29 cellular contexts compared by ENCODE assay signal in the genomic region with DNA sequence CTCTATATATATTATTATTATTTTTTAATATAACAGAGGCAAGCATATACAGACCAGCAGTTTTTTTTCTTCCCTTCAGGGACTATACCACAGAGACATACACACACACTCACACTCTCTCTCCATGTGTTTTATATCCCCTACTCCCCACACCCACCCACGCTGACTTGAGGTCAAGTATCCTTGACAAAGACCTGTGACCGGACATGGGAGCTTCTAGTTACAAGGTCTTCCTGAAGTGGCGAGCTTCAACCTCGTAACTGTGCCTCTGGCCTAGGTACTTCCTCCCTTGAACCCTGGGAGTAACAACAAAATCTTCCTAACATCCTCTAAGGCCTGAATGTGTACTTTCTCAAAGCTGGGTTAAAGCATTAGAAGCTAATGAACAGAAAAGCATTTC.
"Had no signal": no experiment of that assay in that cellular context is flagged by ENCODE, and none has a peak within 500 bp of the region (broad histone marks: within the 10 kb centered on the region; RNA-seq: fewer than 3 reads in every experiment).

No MANE protein-coding gene starts in this region.

- H3K27me3 ChIP-seq: MG63, SJCRH30 had no signal

- H3K27ac Mint-ChIP-seq: activated CD8-positive, alpha-beta memory T cell treated with anti-CD3 and anti-CD28 coated beads, Interleukin-2, amount 10 ng/mL, durations not matched to agents 7 days and 5 days; activated naive CD4-positive, alpha-beta T cell treated with anti-CD3 and anti-CD28 coated beads for 36 hours; activated naive CD4-positive, alpha-beta T cell treated with anti-CD3 and anti-CD28 coated beads, Interleukin-2, amount 50 U/mL, for 72 hours; activated T-cell treated with anti-CD3 and anti-CD28 coated beads, Interleukin-2, amount 50 U/mL, for 72 hours; activated T-helper 17 cell treated with anti-CD3 and anti-CD28 coated beads, Interleukin-2, amount 50 U/mL, for 72 hours had no signal

- ATAC-seq: activated CD8-positive, alpha-beta memory T cell treated with anti-CD3 and anti-CD28 coated beads, Interleukin-2, amount 10 ng/mL, durations not matched to agents 7 days and 5 days; activated naive CD4-positive, alpha-beta T cell treated with anti-CD3 and anti-CD28 coated beads, Interleukin-2, amount 50 U/mL, for 72 hours; activated T-cell treated with anti-CD3 and anti-CD28 coated beads, Interleukin-2, amount 50 U/mL, for 72 hours; activated T-helper 17 cell treated with anti-CD3 and anti-CD28 coated beads, Interleukin-2, amount 50 U/mL, for 72 hours; Panc1 had no signal

- H3K4me3 Mint-ChIP-seq: activated CD8-positive, alpha-beta memory T cell treated with anti-CD3 and anti-CD28 coated beads, Interleukin-2, amount 10 ng/mL, durations not matched to agents 7 days and 5 days; activated naive CD4-positive, alpha-beta T cell treated with anti-CD3 and anti-CD28 coated beads for 36 hours; activated T-cell treated with anti-CD3 and anti-CD28 coated beads, Interleukin-2, amount 50 U/mL, for 72 hours; activated T-helper 17 cell treated with anti-CD3 and anti-CD28 coated beads, Interleukin-2, amount 50 U/mL, for 72 hours; brain had no signal

- H3K4me1 ChIP-seq: SJCRH30 had no signal

- H3K9me3 ChIP-seq: MG63, SJCRH30 had no signal

- H3K4me1 Mint-ChIP-seq: activated T-helper 17 cell treated with anti-CD3 and anti-CD28 coated beads, Interleukin-2, amount 50 U/mL, for 72 hours; brain had no signal

- DNase-seq: activated CD4-positive, alpha-beta T cell treated with anti-CD3 and anti-CD28 coated beads for 1 hour; activated CD4-positive, alpha-beta T cell treated with anti-CD3 and anti-CD28 coated beads for 48 hours; activated CD4-positive, CD25-positive, alpha-beta regulatory T cell; activated gamma-delta T cell treated with Interleukin-2 at 50 U/mL for 16 hours; activated naive CD4-positive, alpha-beta T cell treated with anti-CD3 and anti-CD28 coated beads for 36 hours; activated T-cell treated with anti-CD3 and anti-CD28 coated beads, Interleukin-2, amount 50 U/mL, for 1 hour; activated T-cell treated with anti-CD3 and anti-CD28 coated beads, Interleukin-2, amount 50 U/mL, for 72 hours; anterior cingulate cortex; Kasumi-1; KG1; MG63; NCI-H1048; NCI-H1105 treated with DMSO at 0.1 percent for 48 hours; NCI-H1436; NCI-H1694; NCI-H1930; NCI-H2081 treated with DMSO at 0.1 percent for 48 hours; NCI-H345; NCI-H524 treated with DMSO at 0.1 percent for 48 hours; SHP77; SJCRH30; T1000; WERI-Rb-1 had no signal

- H3K9me3 Mint-ChIP-seq: activated naive CD4-positive, alpha-beta T cell treated with anti-CD3 and anti-CD28 coated beads for 36 hours; activated naive CD4-positive, alpha-beta T cell treated with anti-CD3 and anti-CD28 coated beads, Interleukin-2, amount 50 U/mL, for 72 hours; activated T-cell treated with anti-CD3 and anti-CD28 coated beads, Interleukin-2, amount 50 U/mL, for 72 hours; activated T-helper 17 cell treated with anti-CD3 and anti-CD28 coated beads, Interleukin-2, amount 50 U/mL, for 72 hours; brain had no signal

- H3K27ac ChIP-seq: SJCRH30, SK-N-MC, WERI-Rb-1 had no signal

- H3K27me3 Mint-ChIP-seq: activated CD8-positive, alpha-beta memory T cell treated with anti-CD3 and anti-CD28 coated beads, Interleukin-2, amount 10 ng/mL, durations not matched to agents 7 days and 5 days; activated T-helper 17 cell treated with anti-CD3 and anti-CD28 coated beads, Interleukin-2, amount 50 U/mL, for 72 hours; brain had no signal

- H3K4me3 ChIP-seq: MG63, SJCRH30, SK-N-MC had no signal
